10 cellular contexts compared by ENCODE assay signal in genomic region chr1:1371354-1371740, GRCh38. TPM values are rescaled to one million over a fixed set of nuclear protein-coding genes. Genes with fewer than 3 reads are reported as not detected.
DNase-seq lines count a peak whose midpoint lies in the region; ATAC-seq and TF ChIP-seq lines count a peak whose summit lies in the region.
"Had no signal": no experiment of that assay in that cellular context is flagged by ENCODE, and none has a peak within 500 bp of the region (broad histone marks: within the 10 kb centered on the region; RNA-seq: fewer than 3 reads in every experiment).

No MANE protein-coding gene starts in this region.

- no peak overlapping the region for H3K27ac Mint-ChIP-seq in stimulated activated naive CD8-positive, alpha-beta T cell treated with anti-CD3 and anti-CD28 coated beads, Interleukin-15, amount 100 ng/mL, for 72 hours
- no peak overlapping the region for H3K27ac Mint-ChIP-seq in Calu3 (ENCODE audit: unreplicated experiment)
- H3K27ac Mint-ChIP-seq: memory B cell had no signal

- intact Hi-C loops in Calu3 (cut with micrococcal nuclease; ENCODE audit: unreplicated experiment) = no loop called here

- peak; percentile 69 for ATAC-seq in stimulated activated naive CD8-positive, alpha-beta T cell treated with anti-CD3 and anti-CD28 coated beads, Interleukin-15, amount 100 ng/mL, for 72 hours
- no peak for ATAC-seq in HG02763 (IDR thresholded peaks at IDR 0.05; ENCODE audit: unreplicated experiment)
- ATAC-seq: foreskin keratinocyte had no signal

- H3K27me3 Mint-ChIP-seq in stimulated activated naive CD8-positive, alpha-beta T cell treated with anti-CD3 and anti-CD28 coated beads, Interleukin-15, amount 100 ng/mL, for 72 hours = no peaks in the 10 kb centered on the region
- no peaks in the 10 kb centered on the region for H3K27me3 Mint-ChIP-seq in Calu3 (ENCODE audit: unreplicated experiment)
- H3K27me3 Mint-ChIP-seq: memory B cell had no signal

- no peak for TF ChIP-seq CTCF in Calu3 (IDR thresholded peaks at IDR 0.05; ENCODE audit: unreplicated experiment)

- peaks cover 24% of the 10 kb centered on the region for H3K36me3 Mint-ChIP-seq in Calu3 (ENCODE audit: insufficient read depth, unreplicated experiment)
- H3K36me3 Mint-ChIP-seq: memory B cell had no signal

- no peaks in the 10 kb centered on the region for H3K9me3 Mint-ChIP-seq in stimulated activated naive CD8-positive, alpha-beta T cell treated with anti-CD3 and anti-CD28 coated beads, Interleukin-15, amount 100 ng/mL, for 72 hours
- no peaks in the 10 kb centered on the region for H3K9me3 Mint-ChIP-seq in Calu3 (ENCODE audit: low read depth, unreplicated experiment)
- H3K9me3 Mint-ChIP-seq: memory B cell had no signal

- H3K4me1 Mint-ChIP-seq in stimulated activated naive CD8-positive, alpha-beta T cell treated with anti-CD3 and anti-CD28 coated beads, Interleukin-15, amount 100 ng/mL, for 72 hours = peaks cover 43% of the 10 kb centered on the region
- no peaks in the 10 kb centered on the region for H3K4me1 Mint-ChIP-seq in Calu3 (ENCODE audit: low read depth, unreplicated experiment)

- H3K4me3 Mint-ChIP-seq in stimulated activated naive CD8-positive, alpha-beta T cell treated with anti-CD3 and anti-CD28 coated beads, Interleukin-15, amount 100 ng/mL, for 72 hours = peak overlapping the region; percentile 48 to 58
- H3K4me3 Mint-ChIP-seq in Calu3 (ENCODE audit: low read depth, unreplicated experiment) = no peak overlapping the region
- H3K4me3 Mint-ChIP-seq: memory B cell had no signal

- peak; percentile 42 for DNase-seq in stimulated activated CD4-positive, alpha-beta T cell treated with anti-CD3 and anti-CD28 coated beads, Interleukin-15, amount 100 ng/mL, for 24 hours
- DNase-seq in stimulated activated CD4-positive, alpha-beta T cell treated with anti-CD3 and anti-CD28 coated beads, Interleukin-1b, Interleukin-23, amount 100 ng/mL, for 48 hours = no peak
- DNase-seq in T-helper 9 cell = peak; percentile 73
- DNase-seq in ecto neural progenitor cell (ENCODE audit: low spot score) = peak; percentile 44
- DNase-seq in stimulated activated naive CD8-positive, alpha-beta T cell treated with anti-CD3 and anti-CD28 coated beads, Interleukin-15, amount 100 ng/mL, for 72 hours = peak; percentile 46 to 79
- DNase-seq in Calu3 = no peak
- no peak for DNase-seq in GM03348 (ENCODE audit: low spot score)
- DNase-seq: foreskin keratinocyte had no signal

- CTCF ChIA-PET in Calu3 (lab: Charles Lee) = no interaction called here

- no TSS peak for BruUV-seq in Calu3 (replicated peaks; lab: Mats Ljungman, UMichigan)

RNA-seq across cellular contexts. Expression of gene AURKAIP1, which starts 3.7 kb away (rescaled TPM):
- total RNA-seq in Calu3 (2022) = 98.9 and 107 TPM in 2 replicates

RNA-seq across cellular contexts. Expression of gene MXRA8, which starts 13.0 kb away (rescaled TPM):
- total RNA-seq in Calu3 (2022) = not detected in 2 replicates

RNA-seq across cellular contexts. Expression of gene DVL1, which starts 22.1 kb away (rescaled TPM):
- 83.9 and 90.9 TPM in 2 replicates for total RNA-seq in Calu3 (2022)

RNA-seq across cellular contexts. Expression of gene CCNL2, which starts 27.8 kb away (rescaled TPM):
- 166 and 172 TPM in 2 replicates for total RNA-seq in Calu3 (2022)

RNA-seq across cellular contexts. Expression of gene MRPL20, which starts 35.7 kb away (rescaled TPM):
- total RNA-seq in Calu3 (2022) = 81.2 and 99.1 TPM in 2 replicates

Comparison
In these comparisons a context has a peak if more than half of its experiments do, and no peak if none do; other contexts are left out.
1. DNase-seq: peak in stimulated activated CD4-positive, alpha-beta T cell treated with anti-CD3 and anti-CD28 coated beads, Interleukin-15, amount 100 ng/mL, for 24 hours (single experiment), T-helper 9 cell (single experiment), ecto neural progenitor cell (single experiment) and stimulated activated naive CD8-positive, alpha-beta T cell treated with anti-CD3 and anti-CD28 coated beads, Interleukin-15, amount 100 ng/mL, for 72 hours (2 of 2); none in stimulated activated CD4-positive, alpha-beta T cell treated with anti-CD3 and anti-CD28 coated beads, Interleukin-1b, Interleukin-23, amount 100 ng/mL, for 48 hours (single experiment), Calu3 (single experiment) and GM03348 (single experiment).